ENCODE assay signal across 17 cellular contexts in the genomic region with DNA sequence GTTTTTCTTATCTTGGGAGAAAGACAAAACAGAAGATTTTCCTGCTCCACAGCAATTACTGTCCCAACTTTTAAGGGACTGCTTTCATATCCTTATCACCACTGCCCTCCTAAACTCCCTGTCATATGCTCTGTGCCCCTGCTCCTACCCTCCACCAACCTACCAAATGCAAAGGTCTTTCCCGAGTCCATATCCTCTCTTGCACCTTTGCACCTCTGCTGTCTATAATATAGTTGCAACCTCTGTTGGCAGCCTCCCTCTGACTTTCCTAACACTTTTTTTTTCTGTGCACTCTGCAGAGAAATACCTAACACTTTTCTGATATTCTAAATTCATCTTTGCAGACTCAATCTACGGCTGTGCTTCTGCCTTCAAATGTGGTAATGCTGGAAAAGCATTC.
DNase-seq lines count a peak whose midpoint lies in the region; ATAC-seq and TF ChIP-seq lines count a peak whose summit lies in the region.
"Had no signal": no experiment of that assay in that cellular context is flagged by ENCODE, and none has a peak within 500 bp of the region (broad histone marks: within the 10 kb centered on the region; RNA-seq: fewer than 3 reads in every experiment).

No MANE protein-coding gene starts in this region.

- peaks cover 99% of the 10 kb centered on the region for H3K79me2 ChIP-seq in PC-9 (ENCODE audit: low read depth)

- no peaks in the 10 kb centered on the region for H3K9me3 Mint-ChIP-seq in mesothelial cell of epicardium
- H3K9me3 Mint-ChIP-seq: CD4-positive, alpha-beta T cell had no signal

- H3K36me3 Mint-ChIP-seq in mesothelial cell of epicardium: peaks cover 16% of the 10 kb centered on the region

- H3K27me3 ChIP-seq in PC-9 (ENCODE audit: insufficient read depth, low read depth) (no peaks in the 10 kb centered on the region), duodenal mucosa (ENCODE audit: control insufficient read depth in 1 of 2, insufficient read depth in 2 of 2, low read length in 2 of 2) (no peaks in the 10 kb centered on the region), rectal smooth muscle tissue (ENCODE audit: control insufficient read depth, insufficient read depth, low read length) (no peaks in the 10 kb centered on the region)

- DNase-seq in PC-9 (no peak), mesothelial cell of epicardium (ENCODE audit: low spot score in 2 of 2, unreplicated experiment in 2 of 2) (no peak), ecto neural progenitor cell (ENCODE audit: low spot score) (no peak), cerebellar nuclear complex (lab: John Stamatoyannopoulos, UW) (no peak)
- DNase-seq: CD4-positive, alpha-beta T cell; DMS 273 treated with DMSO at 0.1 percent for 48 hours; H7; IMR-90; Kasumi-1; NCI-H187 treated with DMSO at 0.1 percent for 48 hours; NCI-H2171; NCI-H82; SIG-M5 had no signal

- TF ChIP-seq CTCF in PC-9 (conservative IDR thresholded peaks at IDR 0.05) (no peak), mesothelial cell of epicardium (IDR thresholded peaks at IDR 0.05; ENCODE audit: unreplicated experiment) (no peak)

- H2AFZ ChIP-seq in PC-9: no peak overlapping the region

- no peaks in the 10 kb centered on the region for H3K9me2 ChIP-seq in PC-9 (ENCODE audit: insufficient read depth)

- peaks cover 64% of the 10 kb centered on the region for H3K4me1 Mint-ChIP-seq in mesothelial cell of epicardium

- POLR2A ChIA-PET in PC-9 (lab: Charles Lee; ENCODE audit: unreplicated experiment): no interaction called here

- peak overlapping the region; percentile 55 for H3K27ac Mint-ChIP-seq in mesothelial cell of epicardium
- H3K27ac Mint-ChIP-seq: B cell; CD4-positive, alpha-beta T cell had no signal

- no peaks in the 10 kb centered on the region for H3K27me3 Mint-ChIP-seq in mesothelial cell of epicardium (ENCODE audit: low read depth)
- H3K27me3 Mint-ChIP-seq: B cell; CD4-positive, alpha-beta T cell had no signal

- 0 out of 2 replicates have a peak overlapping the region, but pooled peaks have one; percentile 9 for H3K27ac ChIP-seq in PC-9
- H3K27ac ChIP-seq in duodenal mucosa (ENCODE audit: low read depth, low read length): no peak overlapping the region
- no peak overlapping the region for H3K27ac ChIP-seq in rectal smooth muscle tissue (ENCODE audit: low read depth, low read length)

- no peak for ATAC-seq in HG03135 (IDR thresholded peaks at IDR 0.05; ENCODE audit: unreplicated experiment)

- H3K36me3 ChIP-seq in PC-9 (ENCODE audit: low read depth) (0 out of 2 replicates have a peak, but pooled peaks cover 10% of the 10 kb centered on the region), duodenal mucosa (ENCODE audit: control insufficient read depth in 1 of 2, insufficient read depth in 2 of 2, low read length in 2 of 2) (no peaks in the 10 kb centered on the region), rectal smooth muscle tissue (ENCODE audit: control insufficient read depth, insufficient read depth, low read length) (no peaks in the 10 kb centered on the region)

- H3K9me3 ChIP-seq in PC-9 (ENCODE audit: insufficient read depth, low read depth) (no peaks in the 10 kb centered on the region), duodenal mucosa (ENCODE audit: control insufficient read depth in 1 of 2, low read length in 2 of 2) (no peaks in the 10 kb centered on the region)

- CTCF ChIA-PET in PC-9 (lab: Charles Lee): no interaction called here

- peak overlapping the region; percentile 98 for H3K4me2 ChIP-seq in PC-9

- peak overlapping the region in 1 of 2 donors; percentile 43 for H3K9ac ChIP-seq in duodenal mucosa (ENCODE audit: low read depth in 1 of 2, low read length in 2 of 2)
- H3K9ac ChIP-seq in rectal smooth muscle tissue (ENCODE audit: low read length): no peak overlapping the region

- peaks cover 13% of the 10 kb centered on the region; the same call in 1 of the 2 replicates for H4K20me1 ChIP-seq in PC-9 (ENCODE audit: insufficient read depth)

- peaks cover 71% of the 10 kb centered on the region for H3F3A ChIP-seq in PC-9 (ENCODE audit: insufficient read depth, low read depth)

- H3K4me1 ChIP-seq in PC-9 (replicated peaks; ENCODE audit: insufficient read depth) (peaks cover 59% of the 10 kb centered on the region), duodenal mucosa (ENCODE audit: control insufficient read depth in 1 of 2, insufficient read depth in 2 of 2, low read length in 2 of 2) (peaks cover 29 to 30% of the 10 kb centered on the region in 2 donors), rectal smooth muscle tissue (ENCODE audit: control insufficient read depth, insufficient read depth, low read length) (peaks cover 7% of the 10 kb centered on the region)

- intact Hi-C loops in PC-9 (cut with micrococcal nuclease; ENCODE audit: unreplicated experiment): loop anchor here (5.0 kb wide), 2 partner anchors 42 to 122 kb away; no protein-coding TSS in a partner anchor

- H3K4me3 ChIP-seq in PC-9 (peak overlapping the region; percentile 87; the same call in 1 of the 2 replicates), duodenal mucosa (ENCODE audit: low read depth in 1 of 2, low read length in 2 of 2) (peak overlapping the region; percentile 38 to 83), rectal smooth muscle tissue (ENCODE audit: low read length) (peak overlapping the region; percentile 16)

- H3K4me3 Mint-ChIP-seq in mesothelial cell of epicardium: no peak overlapping the region
- H3K4me3 Mint-ChIP-seq: B cell; CD4-positive, alpha-beta T cell had no signal

- BruUV-seq in PC-9 (replicated peaks; lab: Mats Ljungman, UMichigan): no TSS peak

Comparison
In these comparisons a context has a peak if more than half of its experiments do, and no peak if none do; other contexts are left out.
1. H3K4me3 ChIP-seq: peak in every context shown above with its lines; median percentile 87 in PC-9; 60 in duodenal mucosa; 16 in rectal smooth muscle tissue.